ENCODE assay signal across 1 cellular context in genomic region chr17:76840884-76841775, GRCh38.
TF ChIP-seq lines count a peak whose summit lies in the region.

No MANE protein-coding gene starts in this region.

TF ChIP-seq in K562, 482 proteins besides CTCF, POLR2A, EP300 and RAD21 (continued from another document):
- TF ChIP-seq HBP1 (CRISPR knock-in tag; IDR thresholded peaks at IDR 0.05) (0 out of 2 replicates have a peak, but pooled peaks have one; percentile 30), MCM5 (IDR thresholded peaks at IDR 0.05; ENCODE audit: low read depth) (no peak), MGA (IDR thresholded peaks at IDR 0.05) (no peak), ATF3 (IDR thresholded peaks at IDR 0.05) (no peak), ATF3 (CRISPR knock-in tag; conservative IDR thresholded peaks at IDR 0.05) (no peak), ZNF175 (CRISPR knock-in tag; IDR thresholded peaks at IDR 0.05; ENCODE audit: low read depth) (no peak), ZNF23 (CRISPR knock-in tag; IDR thresholded peaks at IDR 0.05) (no peak), STAT6 (CRISPR knock-in tag; IDR thresholded peaks at IDR 0.05) (no peak), TRIM25 (IDR thresholded peaks at IDR 0.05; ENCODE audit: borderline replicate concordance) (no peak)
